Comparison of ENCODE assay signal across 1 cellular context in genomic region chr11:76048763-76049162, GRCh38.
A peak's percentile ranks its signal among the peaks of the same experiment; 100 is the strongest.
TF ChIP-seq lines count a peak whose summit lies in the region.

No MANE protein-coding gene starts in this region.

TF ChIP-seq in GM12878, 131 proteins besides CTCF, POLR2A, EP300 and RAD21 (continued from another document):
- TF ChIP-seq REST (IDR thresholded peaks at IDR 0.05; ENCODE audit: low read depth, low read length) (no peak), CBX5 (IDR thresholded peaks at IDR 0.05; ENCODE audit: low read depth) (peak; percentile 90)
